1 cellular context compared by ENCODE assay signal in the genomic region with DNA sequence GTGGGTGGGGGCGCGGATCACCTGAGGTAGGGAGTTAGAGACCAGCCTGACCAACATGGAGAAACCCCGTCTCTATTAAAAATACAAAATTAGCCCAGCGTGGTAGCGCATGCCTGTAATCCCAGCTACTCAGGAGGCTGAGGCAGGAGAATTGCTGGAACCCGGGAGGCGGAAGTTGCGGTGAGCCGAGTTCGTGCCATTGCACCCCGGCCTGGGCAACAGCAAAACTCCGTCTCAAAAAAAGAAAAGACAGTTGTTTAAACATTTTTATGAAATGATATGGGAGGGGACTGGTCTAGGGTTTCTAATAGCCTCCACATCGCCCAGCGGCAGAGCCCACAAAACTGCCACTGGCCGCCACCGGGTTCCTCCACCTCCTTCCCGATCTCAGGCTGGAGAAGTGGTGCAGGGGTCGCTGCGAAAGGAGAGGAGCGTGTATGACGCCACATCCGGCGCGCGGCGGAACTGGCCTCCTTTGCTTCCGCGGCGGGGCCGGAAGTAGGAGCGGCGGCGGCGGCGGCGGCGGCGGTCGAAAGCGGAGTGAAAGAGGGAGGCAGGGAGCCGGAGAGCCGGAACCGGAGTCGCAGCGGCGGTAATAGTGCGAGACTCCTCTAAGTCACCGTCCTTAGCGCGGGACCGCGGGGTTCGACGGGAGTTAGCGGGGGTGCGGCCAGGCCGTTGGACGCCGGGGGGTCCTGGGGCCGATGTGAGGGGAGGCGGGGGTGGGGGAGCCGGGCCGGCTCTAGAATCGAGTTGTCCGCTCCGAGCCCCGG.
TF ChIP-seq lines count a peak whose summit lies in the region.

Gene PPP4C, plus strand, starts transcription at position 492 of the 773 bp plus-strand sequence. CDS start 384 bp downstream, outside the sequence.

TF ChIP-seq in HepG2, 621 proteins besides CTCF, POLR2A, EP300 and RAD21 (continued from another document):
- TF ChIP-seq ZBTB39 (CRISPR knock-in tag; IDR thresholded peaks at IDR 0.05) (no peak), ZNF260 (CRISPR knock-in tag; IDR thresholded peaks at IDR 0.05; ENCODE audit: borderline replicate concordance, low read depth) (no peak), SNRNP70 (IDR thresholded peaks at IDR 0.05; ENCODE audit: low read depth, low read length) (no peak), ATRX (CRISPR knock-in tag; IDR thresholded peaks at IDR 0.05; ENCODE audit: borderline replicate concordance) (no peak), ZBTB42 (CRISPR knock-in tag; IDR thresholded peaks at IDR 0.05) (peak; percentile 34; the same call in 1 of the 2 replicates), UBTF (CRISPR knock-in tag; IDR thresholded peaks at IDR 0.05) (peak; percentile 66), ZNF563 (CRISPR knock-in tag; IDR thresholded peaks at IDR 0.05) (peak; percentile 82), ZSCAN12 (CRISPR knock-in tag; IDR thresholded peaks at IDR 0.05) (no peak), DDIT3 (CRISPR knock-in tag; IDR thresholded peaks at IDR 0.05) (no peak), ELF1 (CRISPR knock-in tag; IDR thresholded peaks at IDR 0.05) (peak; percentile 95), ZNF552 (CRISPR knock-in tag; IDR thresholded peaks at IDR 0.05; ENCODE audit: borderline replicate concordance) (peak; percentile 78; the same call in 1 of the 2 replicates), BRCA1 (CRISPR knock-in tag; IDR thresholded peaks at IDR 0.05) (no peak), GTF2F1 (IDR thresholded peaks at IDR 0.05; ENCODE audit: low read length) (0 out of 2 replicates have a peak, but pooled peaks have one; percentile 59), ZFYVE20 (CRISPR knock-in tag; IDR thresholded peaks at IDR 0.05; ENCODE audit: borderline replicate concordance, low read depth) (no peak), MEIS2 (CRISPR knock-in tag; IDR thresholded peaks at IDR 0.05) (peak; percentile 59), ZNF382 (CRISPR knock-in tag; IDR thresholded peaks at IDR 0.05; ENCODE audit: borderline replicate concordance) (no peak), MIER2 (CRISPR knock-in tag; IDR thresholded peaks at IDR 0.05) (no peak), NFYC (CRISPR knock-in tag; IDR thresholded peaks at IDR 0.05) (no peak), ZFAT (CRISPR knock-in tag; conservative IDR thresholded peaks at IDR 0.05) (no peak), ZKSCAN1 (IDR thresholded peaks at IDR 0.05; ENCODE audit: low read length) (no peak), MEIS1 (CRISPR knock-in tag; IDR thresholded peaks at IDR 0.05; ENCODE audit: borderline replicate concordance) (no peak), BHLHE40 (IDR thresholded peaks at IDR 0.05; ENCODE audit: low read length) (no peak), ZNF766 (CRISPR knock-in tag; IDR thresholded peaks at IDR 0.05; ENCODE audit: borderline replicate concordance) (peak; percentile 21; the same call in 1 of the 2 replicates), ZNF670 (CRISPR knock-in tag; IDR thresholded peaks at IDR 0.05; ENCODE audit: borderline replicate concordance) (no peak), TGIF2 (CRISPR knock-in tag; IDR thresholded peaks at IDR 0.05) (no peak; the same call in 1 of the 2 replicates), ZNF12 (CRISPR knock-in tag; IDR thresholded peaks at IDR 0.05) (no peak), ZNF17 (CRISPR knock-in tag; IDR thresholded peaks at IDR 0.05) (no peak), TOPORS (CRISPR knock-in tag; IDR thresholded peaks at IDR 0.05) (peak; percentile 88), NKX3-1 (CRISPR knock-in tag; IDR thresholded peaks at IDR 0.05) (no peak; the same call in none of the 2 replicates), TRIM24 (CRISPR knock-in tag; IDR thresholded peaks at IDR 0.05) (no peak), ZBTB7A (CRISPR knock-in tag; IDR thresholded peaks at IDR 0.05) (no peak; the same call in 1 of the 2 replicates), SIN3B (IDR thresholded peaks at IDR 0.05; ENCODE audit: low read length) (peak; percentile 62; the same call in 1 of the 2 replicates), CCDC6 (CRISPR knock-in tag; IDR thresholded peaks at IDR 0.05) (peak; percentile 71), DMAP1 (CRISPR knock-in tag; IDR thresholded peaks at IDR 0.05) (peak; percentile 67), ZNF343 (CRISPR knock-in tag; IDR thresholded peaks at IDR 0.05) (no peak), POLR2G (IDR thresholded peaks at IDR 0.05; ENCODE audit: low read depth, low read length) (peak; percentile 99), FOXK1 (CRISPR knock-in tag; IDR thresholded peaks at IDR 0.05; ENCODE audit: borderline replicate concordance, low read depth) (peak; percentile 53; the same call in 1 of the 2 replicates), ZNF556 (CRISPR knock-in tag; IDR thresholded peaks at IDR 0.05; ENCODE audit: borderline replicate concordance) (no peak), PCBP1 (IDR thresholded peaks at IDR 0.05; ENCODE audit: borderline replicate concordance, low read depth, low read length) (no peak), KAT8 (CRISPR knock-in tag; IDR thresholded peaks at IDR 0.05) (peak; percentile 97), SRSF9 (IDR thresholded peaks at IDR 0.05; ENCODE audit: borderline replicate concordance, insufficient read depth, low read depth, low read length, poor library complexity, severe bottlenecking) (no peak), NRL (CRISPR knock-in tag; IDR thresholded peaks at IDR 0.05; ENCODE audit: borderline replicate concordance) (peak; percentile 28; the same call in 1 of the 2 replicates), SIX4 (CRISPR knock-in tag; IDR thresholded peaks at IDR 0.05) (no peak), MAZ (IDR thresholded peaks at IDR 0.05; ENCODE audit: borderline replicate concordance, low read depth, low read length) (no peak; the same call in 1 of the 2 replicates), MAZ (CRISPR knock-in tag; IDR thresholded peaks at IDR 0.05; ENCODE audit: low read depth) (peak; percentile 85)
- TF ChIP-seq, protein P1, sequence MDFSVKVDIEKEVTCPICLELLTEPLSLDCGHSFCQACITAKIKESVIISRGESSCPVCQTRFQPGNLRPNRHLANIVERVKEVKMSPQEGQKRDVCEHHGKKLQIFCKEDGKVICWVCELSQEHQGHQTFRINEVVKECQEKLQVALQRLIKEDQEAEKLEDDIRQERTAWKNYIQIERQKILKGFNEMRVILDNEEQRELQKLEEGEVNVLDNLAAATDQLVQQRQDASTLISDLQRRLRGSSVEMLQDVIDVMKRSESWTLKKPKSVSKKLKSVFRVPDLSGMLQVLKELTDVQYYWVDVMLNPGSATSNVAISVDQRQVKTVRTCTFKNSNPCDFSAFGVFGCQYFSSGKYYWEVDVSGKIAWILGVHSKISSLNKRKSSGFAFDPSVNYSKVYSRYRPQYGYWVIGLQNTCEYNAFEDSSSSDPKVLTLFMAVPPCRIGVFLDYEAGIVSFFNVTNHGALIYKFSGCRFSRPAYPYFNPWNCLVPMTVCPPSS (IDR thresholded peaks at IDR 0.05), result no peak
- TF ChIP-seq, protein P2, sequence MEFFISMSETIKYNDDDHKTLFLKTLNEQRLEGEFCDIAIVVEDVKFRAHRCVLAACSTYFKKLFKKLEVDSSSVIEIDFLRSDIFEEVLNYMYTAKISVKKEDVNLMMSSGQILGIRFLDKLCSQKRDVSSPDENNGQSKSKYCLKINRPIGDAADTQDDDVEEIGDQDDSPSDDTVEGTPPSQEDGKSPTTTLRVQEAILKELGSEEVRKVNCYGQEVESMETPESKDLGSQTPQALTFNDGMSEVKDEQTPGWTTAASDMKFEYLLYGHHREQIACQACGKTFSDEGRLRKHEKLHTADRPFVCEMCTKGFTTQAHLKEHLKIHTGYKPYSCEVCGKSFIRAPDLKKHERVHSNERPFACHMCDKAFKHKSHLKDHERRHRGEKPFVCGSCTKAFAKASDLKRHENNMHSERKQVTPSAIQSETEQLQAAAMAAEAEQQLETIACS (CRISPR knock-in tag; IDR thresholded peaks at IDR 0.05), result peak; percentile 31; the same call in 1 of the 2 replicates
